Comparison of ENCODE assay signal across 29 cellular contexts in genomic region chr11:12995211-12995610, GRCh38. TPM values are rescaled to one million over a fixed set of nuclear protein-coding genes. Genes with fewer than 3 reads are reported as not detected.
DNase-seq lines count a peak whose midpoint lies in the region; ATAC-seq and TF ChIP-seq lines count a peak whose summit lies in the region.
"Had no signal": no experiment of that assay in that cellular context is flagged by ENCODE, and none has a peak within 500 bp of the region (broad histone marks: within the 10 kb centered on the region; RNA-seq: fewer than 3 reads in every experiment).

No MANE protein-coding gene starts in this region.

- no peaks in the 10 kb centered on the region for H3K36me3 ChIP-seq in right atrium auricular region
- no peaks in the 10 kb centered on the region for H3K36me3 ChIP-seq in body of pancreas (replicated peaks in 1 of 2; ENCODE audit: insufficient read depth in 1 of 2, low read depth in 2 of 2)
- no peaks in the 10 kb centered on the region for H3K36me3 ChIP-seq in ovary
- H3K36me3 ChIP-seq: HAP-1, neural progenitor cell, prostate gland, SJSA1 had no signal

- TF ChIP-seq POLR2A in body of pancreas (IDR thresholded peaks at IDR 0.05) (no peak), ovary (IDR thresholded peaks at IDR 0.05) (no peak)

- no peak for TF ChIP-seq EP300 in ovary (IDR thresholded peaks at IDR 0.05)

- peak; percentile 93 for ATAC-seq in Right ventricle myocardium superior (ENCODE audit: poor library complexity)
- ATAC-seq in body of pancreas = peak; percentile 67
- ATAC-seq in left cardiac atrium = peak; percentile 82 to 95
- ATAC-seq: left lobe of liver, Panc1 had no signal

- H3K27me3 ChIP-seq in right atrium auricular region (no peaks in the 10 kb centered on the region), body of pancreas (no peaks in the 10 kb centered on the region), ovary (no peaks in the 10 kb centered on the region)
- H3K27me3 ChIP-seq: neural progenitor cell had no signal

- intact Hi-C loops in Right ventricle myocardium superior (cut with DNase I) = no loop called here
- intact Hi-C loops in body of pancreas (cut with DNase I) = no loop called here
- intact Hi-C loops in left cardiac atrium (cut with DNase I) = no loop called here
- intact Hi-C loops in ovary (cut with DNase I) = no loop called here

- CTCF ChIA-PET in RWPE1 (lab: Yijun Ruan, JAX) = no interaction called here

- DNase-seq in Right ventricle myocardium superior = peak; percentile 28
- DNase-seq in right atrium auricular region (ENCODE audit: low spot score) = no peak
- DNase-seq in body of pancreas = peak in 1 of 4 donors; percentile 16
- no peak for DNase-seq in left cardiac atrium
- DNase-seq in ovary = no peak
- DNase-seq in amygdala (lab: John Stamatoyannopoulos, UW) = no peak
- DNase-seq in DMS79 (lab: John Stamatoyannopoulos, UW) = no peak
- DNase-seq in RWPE1 (ENCODE audit: low spot score) = no peak
- DNase-seq: 8988T; activated CD4-positive, alpha-beta T cell treated with anti-CD3 and anti-CD28 coated beads for 48 hours; activated naive CD4-positive, alpha-beta T cell treated with anti-CD3 and anti-CD28 coated beads, Interleukin-2, amount 10 ng/mL, durations not matched to agents 7 days and 5 days; activated T-cell treated with anti-CD3 and anti-CD28 coated beads, Interleukin-2, amount 50 U/mL, for 48 hours; C1 segment of cervical spinal cord; Calu3; effector memory CD4-positive, alpha-beta T cell; EL; NCI-H1417 treated with DMSO at 0.1 percent for 48 hours; NCI-H2107; NCI-H510A; NK-92 treated with Interleukin-12 subunit alpha and Interleukin-12 subunit beta, amount 100 ng/mL, for 24 hours; stimulated activated naive CD4-positive, alpha-beta T cell had no signal

- H3K9me3 ChIP-seq in right atrium auricular region = no peaks in the 10 kb centered on the region
- H3K9me3 ChIP-seq in body of pancreas = no peaks in the 10 kb centered on the region
- no peaks in the 10 kb centered on the region for H3K9me3 ChIP-seq in ovary
- H3K9me3 ChIP-seq: HAP-1, prostate gland had no signal

- TF ChIP-seq CTCF in right atrium auricular region (IDR thresholded peaks at IDR 0.05) = no peak
- no peak for TF ChIP-seq CTCF in body of pancreas (IDR thresholded peaks at IDR 0.05)
- TF ChIP-seq CTCF in ovary (IDR thresholded peaks at IDR 0.05) = no peak
- no peak for TF ChIP-seq CTCF in RWPE1 (conservative IDR thresholded peaks at IDR 0.05; ENCODE audit: low read depth)

- H3K4me3 ChIP-seq in right atrium auricular region (no peak overlapping the region), body of pancreas (no peak overlapping the region), ovary (no peak overlapping the region)
- H3K4me3 ChIP-seq: HAP-1, neural progenitor cell, prostate gland, SJSA1, smooth muscle cell had no signal

- H3K27ac ChIP-seq in right atrium auricular region (no peak overlapping the region), body of pancreas (no peak overlapping the region), ovary (no peak overlapping the region), RWPE1 (no peak overlapping the region)
- H3K27ac ChIP-seq: neural progenitor cell, prostate gland, SJSA1 had no signal

- no peaks in the 10 kb centered on the region for H3K4me1 ChIP-seq in right atrium auricular region
- H3K4me1 ChIP-seq in body of pancreas = peaks cover 8% of the 10 kb centered on the region
- no peaks in the 10 kb centered on the region for H3K4me1 ChIP-seq in ovary (ENCODE audit: insufficient read depth)
- H3K4me1 ChIP-seq: HAP-1, neural progenitor cell, prostate gland, SJSA1 had no signal

- POLR2A ChIA-PET in RWPE1 (lab: Yijun Ruan, JAX; ENCODE audit: low non-redundant PET) = no interaction called here

RNA-seq across cellular contexts. Expression of gene RASSF10, which starts 13.9 kb away (rescaled TPM):
- total RNA-seq in Right ventricle myocardium superior (0.22 TPM), right atrium auricular region (1 to 10 TPM in 1 of 2 donors, under 1 TPM in 1; 0.59 to 1.2 TPM), body of pancreas (not detected), left cardiac atrium (under 1 TPM; 0.15 to 0.63 TPM), ovary (1 to 10 TPM in 2 of 7 donors, under 1 TPM in 3, not detected in 2; 0.36 to 3.8 (median 0.97) TPM)
- polyA plus RNA-seq in ovary = under 1 TPM in 1 of 2 donors, not detected in 1; 0.38 TPM
- total RNA-seq: left lobe of liver, mononuclear cell, SJSA1 had no signal
- polyA plus RNA-seq: smooth muscle cell had no signal
